Comparison of ENCODE assay signal across 1 cellular context in the genomic region with DNA sequence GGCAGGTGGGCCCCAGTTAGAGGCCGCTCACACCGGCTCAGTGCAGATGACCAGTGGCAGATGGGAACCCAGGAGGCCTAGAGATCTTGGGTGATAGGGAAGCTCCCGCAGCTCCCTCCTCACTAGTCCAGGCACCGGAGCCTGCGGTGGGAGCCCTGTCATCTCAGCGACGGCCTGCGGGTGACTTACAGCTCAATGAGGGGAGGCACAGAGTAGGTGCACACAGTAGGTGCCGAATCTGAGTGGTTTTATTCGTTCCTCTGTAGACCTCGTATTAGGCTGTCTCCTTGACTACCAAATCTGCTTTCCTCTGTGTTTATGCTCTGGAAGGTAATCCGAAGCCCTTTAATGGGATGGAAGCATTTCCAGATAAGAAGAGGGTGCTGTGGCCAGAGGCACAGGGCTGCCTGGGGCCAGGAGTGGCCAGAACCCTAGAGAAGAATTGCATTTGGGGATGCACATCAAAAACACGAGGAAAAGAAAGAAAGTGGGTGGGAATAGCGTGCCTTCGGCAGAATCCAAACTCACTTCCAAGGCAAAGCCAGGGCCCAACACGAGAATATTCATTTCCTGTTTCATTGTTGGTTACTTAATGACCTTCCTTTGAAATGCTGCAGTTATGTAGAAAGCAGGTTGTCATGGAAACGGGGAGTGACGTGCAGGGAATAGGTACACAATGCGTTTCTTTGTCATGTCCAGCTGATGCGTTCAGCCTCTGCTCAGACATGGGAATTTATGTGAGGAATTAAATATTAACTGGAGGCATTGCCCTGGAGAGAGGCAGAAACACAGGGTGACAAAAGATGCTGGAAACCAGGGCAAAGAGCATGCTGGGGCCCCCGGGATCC.
TF ChIP-seq lines count a peak whose summit lies in the region.

No MANE protein-coding gene starts in this region.

TF ChIP-seq in HepG2, 621 proteins besides CTCF, POLR2A, EP300 and RAD21 (continued from another document and continues in another):
- TF ChIP-seq, protein P1, sequence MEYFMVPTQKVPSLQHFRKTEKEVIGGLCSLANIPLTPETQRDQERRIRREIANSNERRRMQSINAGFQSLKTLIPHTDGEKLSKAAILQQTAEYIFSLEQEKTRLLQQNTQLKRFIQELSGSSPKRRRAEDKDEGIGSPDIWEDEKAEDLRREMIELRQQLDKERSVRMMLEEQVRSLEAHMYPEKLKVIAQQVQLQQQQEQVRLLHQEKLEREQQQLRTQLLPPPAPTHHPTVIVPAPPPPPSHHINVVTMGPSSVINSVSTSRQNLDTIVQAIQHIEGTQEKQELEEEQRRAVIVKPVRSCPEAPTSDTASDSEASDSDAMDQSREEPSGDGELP (IDR thresholded peaks at IDR 0.05; ENCODE audit: borderline replicate concordance, low read depth): peak; percentile 99
- TF ChIP-seq AKAP8 (CRISPR knock-in tag; IDR thresholded peaks at IDR 0.05): 0 out of 2 replicates have a peak, but pooled peaks have one; percentile 37
- peak; percentile 98 for TF ChIP-seq RXRB (CRISPR knock-in tag; IDR thresholded peaks at IDR 0.05; ENCODE audit: borderline replicate concordance)
- peak; percentile 53; the same call in 1 of the 2 replicates for TF ChIP-seq KDM1A (CRISPR knock-in tag; IDR thresholded peaks at IDR 0.05)
- peak; percentile 2; the same call in 1 of the 2 replicates for TF ChIP-seq ZNF776 (CRISPR knock-in tag; IDR thresholded peaks at IDR 0.05)
- TF ChIP-seq, protein P2, sequence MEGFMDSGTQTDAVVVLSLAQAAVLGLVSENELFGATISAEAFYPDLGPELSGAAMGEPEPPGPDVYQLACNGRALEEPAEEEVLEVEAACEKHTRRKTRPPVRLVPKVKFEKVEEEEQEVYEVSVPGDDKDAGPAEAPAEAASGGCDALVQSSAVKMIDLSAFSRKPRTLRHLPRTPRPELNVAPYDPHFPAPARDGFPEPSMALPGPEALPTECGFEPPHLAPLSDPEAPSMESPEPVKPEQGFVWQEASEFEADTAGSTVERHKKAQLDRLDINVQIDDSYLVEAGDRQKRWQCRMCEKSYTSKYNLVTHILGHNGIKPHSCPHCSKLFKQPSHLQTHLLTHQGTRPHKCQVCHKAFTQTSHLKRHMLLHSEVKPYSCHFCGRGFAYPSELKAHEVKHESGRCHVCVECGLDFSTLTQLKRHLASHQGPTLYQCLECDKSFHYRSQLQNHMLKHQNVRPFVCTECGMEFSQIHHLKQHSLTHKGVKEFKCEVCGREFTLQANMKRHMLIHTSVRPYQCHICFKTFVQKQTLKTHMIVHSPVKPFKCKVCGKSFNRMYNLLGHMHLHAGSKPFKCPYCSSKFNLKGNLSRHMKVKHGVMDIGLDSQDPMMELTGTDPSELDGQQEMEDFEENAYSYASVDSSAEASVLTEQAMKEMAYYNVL (CRISPR knock-in tag; IDR thresholded peaks at IDR 0.05; ENCODE audit: borderline replicate concordance): peak; percentile 71; the same call in 1 of the 2 replicates
- no peak for TF ChIP-seq ATRX (CRISPR knock-in tag; IDR thresholded peaks at IDR 0.05; ENCODE audit: borderline replicate concordance)
- TF ChIP-seq, protein P3, sequence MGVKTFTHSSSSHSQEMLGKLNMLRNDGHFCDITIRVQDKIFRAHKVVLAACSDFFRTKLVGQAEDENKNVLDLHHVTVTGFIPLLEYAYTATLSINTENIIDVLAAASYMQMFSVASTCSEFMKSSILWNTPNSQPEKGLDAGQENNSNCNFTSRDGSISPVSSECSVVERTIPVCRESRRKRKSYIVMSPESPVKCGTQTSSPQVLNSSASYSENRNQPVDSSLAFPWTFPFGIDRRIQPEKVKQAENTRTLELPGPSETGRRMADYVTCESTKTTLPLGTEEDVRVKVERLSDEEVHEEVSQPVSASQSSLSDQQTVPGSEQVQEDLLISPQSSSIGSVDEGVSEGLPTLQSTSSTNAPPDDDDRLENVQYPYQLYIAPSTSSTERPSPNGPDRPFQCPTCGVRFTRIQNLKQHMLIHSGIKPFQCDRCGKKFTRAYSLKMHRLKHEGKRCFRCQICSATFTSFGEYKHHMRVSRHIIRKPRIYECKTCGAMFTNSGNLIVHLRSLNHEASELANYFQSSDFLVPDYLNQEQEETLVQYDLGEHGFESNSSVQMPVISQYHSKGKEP (CRISPR knock-in tag; IDR thresholded peaks at IDR 0.05): no peak
- TF ChIP-seq ZNF17 (CRISPR knock-in tag; IDR thresholded peaks at IDR 0.05): no peak
- TF ChIP-seq, protein P4, sequence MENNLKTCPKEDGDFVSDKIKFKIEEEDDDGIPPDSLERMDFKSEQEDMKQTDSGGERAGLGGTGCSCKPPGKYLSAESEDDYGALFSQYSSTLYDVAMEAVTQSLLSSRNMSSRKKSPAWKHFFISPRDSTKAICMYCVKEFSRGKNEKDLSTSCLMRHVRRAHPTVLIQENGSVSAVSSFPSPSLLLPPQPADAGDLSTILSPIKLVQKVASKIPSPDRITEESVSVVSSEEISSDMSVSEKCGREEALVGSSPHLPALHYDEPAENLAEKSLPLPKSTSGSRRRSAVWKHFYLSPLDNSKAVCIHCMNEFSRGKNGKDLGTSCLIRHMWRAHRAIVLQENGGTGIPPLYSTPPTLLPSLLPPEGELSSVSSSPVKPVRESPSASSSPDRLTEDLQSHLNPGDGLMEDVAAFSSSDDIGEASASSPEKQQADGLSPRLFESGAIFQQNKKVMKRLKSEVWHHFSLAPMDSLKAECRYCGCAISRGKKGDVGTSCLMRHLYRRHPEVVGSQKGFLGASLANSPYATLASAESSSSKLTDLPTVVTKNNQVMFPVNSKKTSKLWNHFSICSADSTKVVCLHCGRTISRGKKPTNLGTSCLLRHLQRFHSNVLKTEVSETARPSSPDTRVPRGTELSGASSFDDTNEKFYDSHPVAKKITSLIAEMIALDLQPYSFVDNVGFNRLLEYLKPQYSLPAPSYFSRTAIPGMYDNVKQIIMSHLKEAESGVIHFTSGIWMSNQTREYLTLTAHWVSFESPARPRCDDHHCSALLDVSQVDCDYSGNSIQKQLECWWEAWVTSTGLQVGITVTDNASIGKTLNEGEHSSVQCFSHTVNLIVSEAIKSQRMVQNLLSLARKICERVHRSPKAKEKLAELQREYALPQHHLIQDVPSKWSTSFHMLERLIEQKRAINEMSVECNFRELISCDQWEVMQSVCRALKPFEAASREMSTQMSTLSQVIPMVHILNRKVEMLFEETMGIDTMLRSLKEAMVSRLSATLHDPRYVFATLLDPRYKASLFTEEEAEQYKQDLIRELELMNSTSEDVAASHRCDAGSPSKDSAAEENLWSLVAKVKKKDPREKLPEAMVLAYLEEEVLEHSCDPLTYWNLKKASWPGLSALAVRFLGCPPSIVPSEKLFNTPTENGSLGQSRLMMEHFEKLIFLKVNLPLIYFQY (CRISPR knock-in tag; IDR thresholded peaks at IDR 0.05; ENCODE audit: borderline replicate concordance): no peak
- 0 out of 2 replicates have a peak, but pooled peaks have one; percentile 87 for TF ChIP-seq ZNF543 (CRISPR knock-in tag; IDR thresholded peaks at IDR 0.05)
- peak; percentile 93 for TF ChIP-seq TARDBP (CRISPR knock-in tag; IDR thresholded peaks at IDR 0.05)
- peak; percentile 86 for TF ChIP-seq RBM22 (optimal IDR thresholded peaks at IDR 0.05; ENCODE audit: low read length)
- TF ChIP-seq ZNF570 (CRISPR knock-in tag; IDR thresholded peaks at IDR 0.05; ENCODE audit: borderline replicate concordance): no peak; the same call in 1 of the 2 replicates
- peak; percentile 75; the same call in 1 of the 2 replicates for TF ChIP-seq ZBTB7B (CRISPR knock-in tag; IDR thresholded peaks at IDR 0.05)
- TF ChIP-seq ELF4 (CRISPR knock-in tag; IDR thresholded peaks at IDR 0.05; ENCODE audit: borderline replicate concordance): 0 out of 2 replicates have a peak, but pooled peaks have one; percentile 57
- no peak for TF ChIP-seq RAD51 (IDR thresholded peaks at IDR 0.05; ENCODE audit: borderline replicate concordance)
- TF ChIP-seq MED1 (CRISPR knock-in tag; IDR thresholded peaks at IDR 0.05): peak; percentile 62; the same call in 1 of the 2 replicates
- TF ChIP-seq FOSL1 (CRISPR knock-in tag; IDR thresholded peaks at IDR 0.05; ENCODE audit: borderline replicate concordance): no peak
- TF ChIP-seq, protein P5, sequence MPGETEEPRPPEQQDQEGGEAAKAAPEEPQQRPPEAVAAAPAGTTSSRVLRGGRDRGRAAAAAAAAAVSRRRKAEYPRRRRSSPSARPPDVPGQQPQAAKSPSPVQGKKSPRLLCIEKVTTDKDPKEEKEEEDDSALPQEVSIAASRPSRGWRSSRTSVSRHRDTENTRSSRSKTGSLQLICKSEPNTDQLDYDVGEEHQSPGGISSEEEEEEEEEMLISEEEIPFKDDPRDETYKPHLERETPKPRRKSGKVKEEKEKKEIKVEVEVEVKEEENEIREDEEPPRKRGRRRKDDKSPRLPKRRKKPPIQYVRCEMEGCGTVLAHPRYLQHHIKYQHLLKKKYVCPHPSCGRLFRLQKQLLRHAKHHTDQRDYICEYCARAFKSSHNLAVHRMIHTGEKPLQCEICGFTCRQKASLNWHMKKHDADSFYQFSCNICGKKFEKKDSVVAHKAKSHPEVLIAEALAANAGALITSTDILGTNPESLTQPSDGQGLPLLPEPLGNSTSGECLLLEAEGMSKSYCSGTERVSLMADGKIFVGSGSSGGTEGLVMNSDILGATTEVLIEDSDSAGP (CRISPR knock-in tag; IDR thresholded peaks at IDR 0.05; ENCODE audit: borderline replicate concordance): peak; percentile 43; the same call in 1 of the 2 replicates
- TF ChIP-seq CEBPG (CRISPR knock-in tag; IDR thresholded peaks at IDR 0.05): peak; percentile 89
- no peak for TF ChIP-seq PCBP2 (optimal IDR thresholded peaks at IDR 0.05; ENCODE audit: low read depth, low read length, poor library complexity, severe bottlenecking)
- TF ChIP-seq JUN (CRISPR knock-in tag; IDR thresholded peaks at IDR 0.05): peak; percentile 71; the same call in 1 of the 2 replicates
- TF ChIP-seq ZNF768 (CRISPR knock-in tag; IDR thresholded peaks at IDR 0.05): peak; percentile 37; the same call in 1 of the 2 replicates
- no peak for TF ChIP-seq JDP2 (CRISPR knock-in tag; IDR thresholded peaks at IDR 0.05; ENCODE audit: borderline replicate concordance)
- TF ChIP-seq, protein P6, sequence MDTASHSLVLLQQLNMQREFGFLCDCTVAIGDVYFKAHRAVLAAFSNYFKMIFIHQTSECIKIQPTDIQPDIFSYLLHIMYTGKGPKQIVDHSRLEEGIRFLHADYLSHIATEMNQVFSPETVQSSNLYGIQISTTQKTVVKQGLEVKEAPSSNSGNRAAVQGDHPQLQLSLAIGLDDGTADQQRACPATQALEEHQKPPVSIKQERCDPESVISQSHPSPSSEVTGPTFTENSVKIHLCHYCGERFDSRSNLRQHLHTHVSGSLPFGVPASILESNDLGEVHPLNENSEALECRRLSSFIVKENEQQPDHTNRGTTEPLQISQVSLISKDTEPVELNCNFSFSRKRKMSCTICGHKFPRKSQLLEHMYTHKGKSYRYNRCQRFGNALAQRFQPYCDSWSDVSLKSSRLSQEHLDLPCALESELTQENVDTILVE (CRISPR knock-in tag; IDR thresholded peaks at IDR 0.05): peak; percentile 70; the same call in 1 of the 2 replicates
- no peak for TF ChIP-seq ZNF674 (CRISPR knock-in tag; IDR thresholded peaks at IDR 0.05; ENCODE audit: low read depth)
- TF ChIP-seq ZNF605 (CRISPR knock-in tag; IDR thresholded peaks at IDR 0.05): peak; percentile 56; the same call in 1 of the 2 replicates
- TF ChIP-seq, protein P7, sequence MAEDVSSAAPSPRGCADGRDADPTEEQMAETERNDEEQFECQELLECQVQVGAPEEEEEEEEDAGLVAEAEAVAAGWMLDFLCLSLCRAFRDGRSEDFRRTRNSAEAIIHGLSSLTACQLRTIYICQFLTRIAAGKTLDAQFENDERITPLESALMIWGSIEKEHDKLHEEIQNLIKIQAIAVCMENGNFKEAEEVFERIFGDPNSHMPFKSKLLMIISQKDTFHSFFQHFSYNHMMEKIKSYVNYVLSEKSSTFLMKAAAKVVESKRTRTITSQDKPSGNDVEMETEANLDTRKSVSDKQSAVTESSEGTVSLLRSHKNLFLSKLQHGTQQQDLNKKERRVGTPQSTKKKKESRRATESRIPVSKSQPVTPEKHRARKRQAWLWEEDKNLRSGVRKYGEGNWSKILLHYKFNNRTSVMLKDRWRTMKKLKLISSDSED (CRISPR knock-in tag; IDR thresholded peaks at IDR 0.05): no peak
- TF ChIP-seq, protein P8, sequence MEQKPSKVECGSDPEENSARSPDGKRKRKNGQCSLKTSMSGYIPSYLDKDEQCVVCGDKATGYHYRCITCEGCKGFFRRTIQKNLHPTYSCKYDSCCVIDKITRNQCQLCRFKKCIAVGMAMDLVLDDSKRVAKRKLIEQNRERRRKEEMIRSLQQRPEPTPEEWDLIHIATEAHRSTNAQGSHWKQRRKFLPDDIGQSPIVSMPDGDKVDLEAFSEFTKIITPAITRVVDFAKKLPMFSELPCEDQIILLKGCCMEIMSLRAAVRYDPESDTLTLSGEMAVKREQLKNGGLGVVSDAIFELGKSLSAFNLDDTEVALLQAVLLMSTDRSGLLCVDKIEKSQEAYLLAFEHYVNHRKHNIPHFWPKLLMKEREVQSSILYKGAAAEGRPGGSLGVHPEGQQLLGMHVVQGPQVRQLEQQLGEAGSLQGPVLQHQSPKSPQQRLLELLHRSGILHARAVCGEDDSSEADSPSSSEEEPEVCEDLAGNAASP (CRISPR knock-in tag; IDR thresholded peaks at IDR 0.05; ENCODE audit: borderline replicate concordance): peak; percentile 58
- peak; percentile 33 for TF ChIP-seq SKI (IDR thresholded peaks at IDR 0.05; ENCODE audit: partially characterized antibody)
- TF ChIP-seq SMAD3 (CRISPR knock-in tag; IDR thresholded peaks at IDR 0.05): peak; percentile 76
- TF ChIP-seq ZNF24 (IDR thresholded peaks at IDR 0.05): no peak; the same call in 1 of the 2 replicates
- TF ChIP-seq JUNB (CRISPR knock-in tag; IDR thresholded peaks at IDR 0.05; ENCODE audit: borderline replicate concordance): no peak; the same call in 1 of the 2 replicates
- TF ChIP-seq, protein P9, sequence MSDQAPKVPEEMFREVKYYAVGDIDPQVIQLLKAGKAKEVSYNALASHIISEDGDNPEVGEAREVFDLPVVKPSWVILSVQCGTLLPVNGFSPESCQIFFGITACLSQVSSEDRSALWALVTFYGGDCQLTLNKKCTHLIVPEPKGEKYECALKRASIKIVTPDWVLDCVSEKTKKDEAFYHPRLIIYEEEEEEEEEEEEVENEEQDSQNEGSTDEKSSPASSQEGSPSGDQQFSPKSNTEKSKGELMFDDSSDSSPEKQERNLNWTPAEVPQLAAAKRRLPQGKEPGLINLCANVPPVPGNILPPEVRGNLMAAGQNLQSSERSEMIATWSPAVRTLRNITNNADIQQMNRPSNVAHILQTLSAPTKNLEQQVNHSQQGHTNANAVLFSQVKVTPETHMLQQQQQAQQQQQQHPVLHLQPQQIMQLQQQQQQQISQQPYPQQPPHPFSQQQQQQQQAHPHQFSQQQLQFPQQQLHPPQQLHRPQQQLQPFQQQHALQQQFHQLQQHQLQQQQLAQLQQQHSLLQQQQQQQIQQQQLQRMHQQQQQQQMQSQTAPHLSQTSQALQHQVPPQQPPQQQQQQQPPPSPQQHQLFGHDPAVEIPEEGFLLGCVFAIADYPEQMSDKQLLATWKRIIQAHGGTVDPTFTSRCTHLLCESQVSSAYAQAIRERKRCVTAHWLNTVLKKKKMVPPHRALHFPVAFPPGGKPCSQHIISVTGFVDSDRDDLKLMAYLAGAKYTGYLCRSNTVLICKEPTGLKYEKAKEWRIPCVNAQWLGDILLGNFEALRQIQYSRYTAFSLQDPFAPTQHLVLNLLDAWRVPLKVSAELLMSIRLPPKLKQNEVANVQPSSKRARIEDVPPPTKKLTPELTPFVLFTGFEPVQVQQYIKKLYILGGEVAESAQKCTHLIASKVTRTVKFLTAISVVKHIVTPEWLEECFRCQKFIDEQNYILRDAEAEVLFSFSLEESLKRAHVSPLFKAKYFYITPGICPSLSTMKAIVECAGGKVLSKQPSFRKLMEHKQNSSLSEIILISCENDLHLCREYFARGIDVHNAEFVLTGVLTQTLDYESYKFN (CRISPR knock-in tag; conservative IDR thresholded peaks at IDR 0.05): peak; percentile 99
- TF ChIP-seq TEAD3 (CRISPR knock-in tag; optimal IDR thresholded peaks at IDR 0.05; ENCODE audit: borderline replicate concordance): peak; percentile 94
- peak; percentile 71 for TF ChIP-seq NR2C2 (CRISPR knock-in tag; IDR thresholded peaks at IDR 0.05; ENCODE audit: borderline replicate concordance)
- TF ChIP-seq NR3C1 (CRISPR knock-in tag; IDR thresholded peaks at IDR 0.05): no peak
